In the genomic region with DNA sequence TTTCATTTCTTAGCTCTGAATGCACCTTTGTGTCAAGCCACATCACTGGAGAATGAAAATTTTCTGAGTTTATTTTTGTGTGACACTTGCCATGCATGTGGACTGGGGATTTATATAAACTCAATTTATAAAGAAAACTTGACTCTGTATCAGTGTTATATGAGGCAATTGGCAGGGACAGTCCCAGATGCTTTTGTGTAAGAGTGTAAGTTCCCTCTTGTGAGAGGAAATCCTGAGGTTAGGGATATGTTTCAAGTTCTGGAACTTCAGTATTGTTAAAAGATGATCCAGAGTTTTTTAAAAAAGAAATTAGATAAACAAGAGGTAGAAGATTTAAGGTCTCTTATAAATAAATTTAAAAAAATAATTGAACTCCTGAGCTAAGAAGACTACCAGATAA, we compare ENCODE assay signal across 1 cellular context.
TF ChIP-seq lines count a peak whose summit lies in the region.

No MANE protein-coding gene starts in this region.

TF ChIP-seq in IMR-90, 13 proteins besides CTCF, POLR2A, EP300 and RAD21:
- TF ChIP-seq, protein P1, sequence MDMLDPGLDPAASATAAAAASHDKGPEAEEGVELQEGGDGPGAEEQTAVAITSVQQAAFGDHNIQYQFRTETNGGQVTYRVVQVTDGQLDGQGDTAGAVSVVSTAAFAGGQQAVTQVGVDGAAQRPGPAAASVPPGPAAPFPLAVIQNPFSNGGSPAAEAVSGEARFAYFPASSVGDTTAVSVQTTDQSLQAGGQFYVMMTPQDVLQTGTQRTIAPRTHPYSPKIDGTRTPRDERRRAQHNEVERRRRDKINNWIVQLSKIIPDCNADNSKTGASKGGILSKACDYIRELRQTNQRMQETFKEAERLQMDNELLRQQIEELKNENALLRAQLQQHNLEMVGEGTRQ (IDR thresholded peaks at IDR 0.05; ENCODE audit: low read depth, low read length) = no peak
- TF ChIP-seq CEBPB (IDR thresholded peaks at IDR 0.05; ENCODE audit: low read depth, low read length) (no peak), BHLHE40 (IDR thresholded peaks at IDR 0.05; ENCODE audit: low read depth, low read length) (no peak), NFE2L2 (IDR thresholded peaks at IDR 0.05; ENCODE audit: low read depth, low read length) (no peak), RCOR1 (IDR thresholded peaks at IDR 0.05; ENCODE audit: insufficient replicate concordance, low read length) (no peak), MAZ (IDR thresholded peaks at IDR 0.05; ENCODE audit: borderline replicate concordance, low read depth, low read length) (no peak), MXI1 (IDR thresholded peaks at IDR 0.05; ENCODE audit: borderline replicate concordance, low read depth, low read length) (no peak), FOS (IDR thresholded peaks at IDR 0.05; ENCODE audit: low read depth, low read length) (no peak), CHD1 (IDR thresholded peaks at IDR 0.05; ENCODE audit: low read depth, low read length) (no peak), SMC3 (IDR thresholded peaks at IDR 0.05; ENCODE audit: low read depth, low read length) (no peak), MAFK (IDR thresholded peaks at IDR 0.05; ENCODE audit: low read depth, low read length) (no peak), RFX5 (IDR thresholded peaks at IDR 0.05; ENCODE audit: low read depth, low read length) (no peak)
- TF ChIP-seq, protein P2, sequence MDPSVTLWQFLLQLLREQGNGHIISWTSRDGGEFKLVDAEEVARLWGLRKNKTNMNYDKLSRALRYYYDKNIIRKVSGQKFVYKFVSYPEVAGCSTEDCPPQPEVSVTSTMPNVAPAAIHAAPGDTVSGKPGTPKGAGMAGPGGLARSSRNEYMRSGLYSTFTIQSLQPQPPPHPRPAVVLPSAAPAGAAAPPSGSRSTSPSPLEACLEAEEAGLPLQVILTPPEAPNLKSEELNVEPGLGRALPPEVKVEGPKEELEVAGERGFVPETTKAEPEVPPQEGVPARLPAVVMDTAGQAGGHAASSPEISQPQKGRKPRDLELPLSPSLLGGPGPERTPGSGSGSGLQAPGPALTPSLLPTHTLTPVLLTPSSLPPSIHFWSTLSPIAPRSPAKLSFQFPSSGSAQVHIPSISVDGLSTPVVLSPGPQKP (IDR thresholded peaks at IDR 0.05; ENCODE audit: borderline replicate concordance, low read depth, low read length) = no peak
